ENCODE assay signal across 21 cellular contexts in the genomic region with DNA sequence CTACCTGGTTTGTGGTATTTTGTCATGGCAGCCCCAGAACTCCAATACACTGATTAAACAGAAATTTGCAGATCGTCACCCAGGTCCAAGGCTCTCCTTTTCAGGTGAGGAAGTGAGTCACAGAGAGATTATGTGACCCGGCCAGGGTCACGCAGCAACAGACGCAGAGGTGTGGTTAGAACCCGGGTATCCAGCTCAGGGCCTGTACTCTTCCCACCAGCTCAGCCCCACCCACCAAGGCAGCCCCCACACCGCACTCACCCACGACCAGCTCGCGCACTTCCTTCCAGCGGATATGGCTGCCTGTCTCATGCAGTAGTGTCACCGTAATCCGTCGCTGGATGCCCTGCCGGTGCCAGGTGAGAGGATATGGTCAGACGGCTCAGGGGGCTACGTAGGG. TPM values are rescaled to one million over a fixed set of nuclear protein-coding genes. Genes with fewer than 3 reads are reported as not detected.
DNase-seq lines count a peak whose midpoint lies in the region; ATAC-seq and TF ChIP-seq lines count a peak whose summit lies in the region.
"Had no signal": no experiment of that assay in that cellular context is flagged by ENCODE, and none has a peak within 500 bp of the region (broad histone marks: within the 10 kb centered on the region; RNA-seq: fewer than 3 reads in every experiment).

No MANE protein-coding gene starts in this region.

- H3K36me3 Mint-ChIP-seq in CD4-positive, alpha-beta T cell (ENCODE audit: low read depth): no peaks in the 10 kb centered on the region
- H3K36me3 Mint-ChIP-seq in naive thymus-derived CD4-positive, alpha-beta T cell: no peaks in the 10 kb centered on the region

- H3K4me1 Mint-ChIP-seq in CD4-positive, alpha-beta T cell (ENCODE audit: low read depth): no peaks in the 10 kb centered on the region
- peaks cover 0 to 10% (median 0%) of the 10 kb centered on the region in 7 donors for H3K4me1 Mint-ChIP-seq in naive thymus-derived CD4-positive, alpha-beta T cell

- no peaks in the 10 kb centered on the region for H3K9me3 ChIP-seq in CD4-positive, alpha-beta T cell (ENCODE audit: control insufficient read depth, low read length)
- no peaks in the 10 kb centered on the region for H3K9me3 ChIP-seq in naive thymus-derived CD4-positive, alpha-beta T cell (ENCODE audit: control insufficient read depth in 2 of 3, low read length in 3 of 3)
- H3K9me3 ChIP-seq: upper lobe of right lung had no signal

- H3K27ac Mint-ChIP-seq in CD4-positive, alpha-beta T cell: peak overlapping the region; percentile 36
- H3K27ac Mint-ChIP-seq in naive thymus-derived CD4-positive, alpha-beta T cell: peak overlapping the region in 6 of 9 donors; percentile 9 to 86 (median 55)

- no peaks in the 10 kb centered on the region for H3K27me3 Mint-ChIP-seq in CD4-positive, alpha-beta T cell
- H3K27me3 Mint-ChIP-seq in naive thymus-derived CD4-positive, alpha-beta T cell: no peaks in the 10 kb centered on the region

- H3K4me3 ChIP-seq in naive thymus-derived CD4-positive, alpha-beta T cell (ENCODE audit: low read length): no peak overlapping the region
- H3K4me3 ChIP-seq: cardiac muscle cell, smooth muscle cell, upper lobe of right lung had no signal

- H3K4me1 ChIP-seq in naive thymus-derived CD4-positive, alpha-beta T cell (ENCODE audit: control insufficient read depth in 2 of 2, insufficient read depth in 2 of 2, low read length in 2 of 2): no peaks in the 10 kb centered on the region
- H3K4me1 ChIP-seq: foreskin keratinocyte, upper lobe of right lung had no signal

- peak; percentile 84 for ATAC-seq in CD4-positive, alpha-beta T cell (ENCODE audit: poor library complexity)
- ATAC-seq in naive thymus-derived CD4-positive, alpha-beta T cell: peak; percentile 37
- ATAC-seq: foreskin keratinocyte, upper lobe of right lung had no signal

- CTCF ChIA-PET in CD4-positive, alpha-beta T cell (lab: Charles Lee): no interaction called here
- CTCF ChIA-PET in RWPE1 (lab: Yijun Ruan, JAX): interaction anchor here (0.5 kb wide), 1 partner anchor 13 kb away, joined by 3 read pairs; no protein-coding TSS in a partner anchor
- CTCF ChIA-PET in naive thymus-derived CD4-positive, alpha-beta T cell (lab: Charles Lee): no interaction called here

- H3K27ac ChIP-seq in CD4-positive, alpha-beta T cell (ENCODE audit: low read depth, low read length): no peak overlapping the region
- H3K27ac ChIP-seq in RWPE1: no peak overlapping the region
- H3K27ac ChIP-seq in naive thymus-derived CD4-positive, alpha-beta T cell (ENCODE audit: low read depth, low read length): no peak overlapping the region
- H3K27ac ChIP-seq: cardiac muscle cell, foreskin keratinocyte, HL-60, upper lobe of right lung had no signal

- intact Hi-C loops in CD4-positive, alpha-beta T cell (cut with DNase I, micrococcal nuclease): loop anchor here in 1 of 2 experiments (10.0 kb wide), 1 partner anchor 225 kb away; no protein-coding TSS in a partner anchor
- intact Hi-C loops in naive thymus-derived CD4-positive, alpha-beta T cell (cut with micrococcal nuclease): loop anchor here in 1 of 2 donors (2.0 kb wide), 1 partner anchor 117 kb away; no protein-coding TSS in a partner anchor

- TF ChIP-seq CTCF in CD4-positive, alpha-beta T cell (IDR thresholded peaks at IDR 0.05): no peak
- no peak for TF ChIP-seq CTCF in RWPE1 (conservative IDR thresholded peaks at IDR 0.05; ENCODE audit: low read depth)

- POLR2A ChIA-PET in CD4-positive, alpha-beta T cell (lab: Charles Lee): no interaction called here
- POLR2A ChIA-PET in RWPE1 (lab: Yijun Ruan, JAX; ENCODE audit: low non-redundant PET): no interaction called here
- POLR2A ChIA-PET in naive thymus-derived CD4-positive, alpha-beta T cell (lab: Charles Lee): interaction anchor here (1.0 kb wide), 1 partner anchor 153 kb away, joined by 3 read pairs; the partner anchor contains the start of gene CAPN10

- H3K4me3 Mint-ChIP-seq in CD4-positive, alpha-beta T cell: peak overlapping the region; percentile 30
- H3K4me3 Mint-ChIP-seq in naive thymus-derived CD4-positive, alpha-beta T cell: peak overlapping the region in 8 of 10 donors; percentile 40 to 74 (median 54)

- H3K9me3 Mint-ChIP-seq in CD4-positive, alpha-beta T cell: no peaks in the 10 kb centered on the region
- no peaks in the 10 kb centered on the region for H3K9me3 Mint-ChIP-seq in naive thymus-derived CD4-positive, alpha-beta T cell

- DNase-seq in CD4-positive, alpha-beta T cell: peak in 6 of 10 experiments; percentile 7 to 41 (median 21)
- DNase-seq in RWPE1 (ENCODE audit: low spot score) (peak; percentile 56), activated T-cell treated with anti-CD3 and anti-CD28 coated beads for 4 hours (peak; percentile 27), kidney glomerular epithelial cell (lab: John Stamatoyannopoulos, UW) (no peak), COLO829 (ENCODE audit: low spot score) (no peak), NAMALWA (ENCODE audit: low spot score) (no peak), inferior parietal cortex (ENCODE audit: extremely low spot score) (no peak)
- DNase-seq in naive thymus-derived CD4-positive, alpha-beta T cell: peak in 5 of 9 donors; percentile 8 to 34 (median 18)
- DNase-seq: DMS79, foreskin keratinocyte, HCEC 1CT, Kasumi-1, mesenchymal stem cell, NCI-H1694 treated with DMSO at 0.1 percent for 48 hours, NCI-H69, upper lobe of right lung had no signal

- H3K36me3 ChIP-seq in naive thymus-derived CD4-positive, alpha-beta T cell (ENCODE audit: control insufficient read depth in 2 of 3, insufficient read depth in 3 of 3, low read length in 3 of 3): no peaks in the 10 kb centered on the region
- H3K36me3 ChIP-seq: cardiac muscle cell, upper lobe of right lung had no signal

- no peaks in the 10 kb centered on the region for H3K27me3 ChIP-seq in CD4-positive, alpha-beta T cell (ENCODE audit: control insufficient read depth, insufficient read depth, low read length)
- H3K27me3 ChIP-seq in naive thymus-derived CD4-positive, alpha-beta T cell (ENCODE audit: control insufficient read depth in 2 of 2, insufficient read depth in 2 of 2, low read length in 2 of 2): no peaks in the 10 kb centered on the region
- H3K27me3 ChIP-seq: cardiac muscle cell, foreskin keratinocyte, upper lobe of right lung had no signal

RNA-seq across cellular contexts. Expression of gene AQP12A, which starts 48.1 kb away (rescaled TPM):
- not detected for total RNA-seq in CD4-positive, alpha-beta T cell
- total RNA-seq in naive thymus-derived CD4-positive, alpha-beta T cell: not detected
- polyA plus RNA-seq in naive thymus-derived CD4-positive, alpha-beta T cell: not detected
- total RNA-seq: cardiac muscle cell; foreskin keratinocyte; osteoblast; smooth muscle cell; T-helper 2 cell treated with Interferon-gamma antibody and Interleukin-4, amounts not matched to agents 100 ng/mL and 5 ng/mL, for 36 hours; upper lobe of right lung had no signal
- polyA plus RNA-seq: cardiac muscle cell, foreskin keratinocyte, smooth muscle cell had no signal

RNA-seq across cellular contexts. Expression of gene AQP12B, which starts 57.1 kb away (rescaled TPM):
- total RNA-seq in CD4-positive, alpha-beta T cell: not detected
- not detected for total RNA-seq in naive thymus-derived CD4-positive, alpha-beta T cell
- not detected for polyA plus RNA-seq in naive thymus-derived CD4-positive, alpha-beta T cell
- total RNA-seq: cardiac muscle cell; foreskin keratinocyte; osteoblast; smooth muscle cell; T-helper 2 cell treated with Interferon-gamma antibody and Interleukin-4, amounts not matched to agents 100 ng/mL and 5 ng/mL, for 36 hours; upper lobe of right lung had no signal
- polyA plus RNA-seq: cardiac muscle cell, foreskin keratinocyte, smooth muscle cell had no signal

Comparison
In these comparisons a context has a peak if more than half of its experiments do, and no peak if none do; other contexts are left out.
1. DNase-seq: peak in CD4-positive, alpha-beta T cell (6 of 10), RWPE1 (single experiment), activated T-cell treated with anti-CD3 and anti-CD28 coated beads for 4 hours (single experiment) and naive thymus-derived CD4-positive, alpha-beta T cell (5 of 9); none in kidney glomerular epithelial cell (single experiment), COLO829 (single experiment), NAMALWA (single experiment) and inferior parietal cortex (single experiment).